In the genomic region with DNA sequence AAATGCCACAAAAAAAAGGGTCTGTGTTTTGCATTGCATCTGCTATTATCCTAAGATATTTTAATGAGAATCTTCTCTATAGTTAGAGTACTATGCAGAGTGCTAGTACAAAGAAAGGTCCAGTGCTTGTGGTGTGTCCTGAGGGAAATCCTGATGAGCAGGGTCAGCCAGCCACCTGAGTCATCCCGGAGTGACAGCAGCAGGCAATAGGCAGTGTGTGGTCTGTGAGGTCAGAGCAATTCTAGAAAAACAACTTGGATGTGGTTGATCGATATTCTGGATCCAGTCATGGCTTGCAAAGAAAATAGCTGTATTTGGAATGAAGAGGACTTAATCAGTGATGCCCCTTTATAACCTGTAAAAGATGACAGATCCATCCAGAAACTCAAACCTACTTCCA, we compare ENCODE assay signal across 18 cellular contexts.
DNase-seq lines count a peak whose midpoint lies in the region; ATAC-seq and TF ChIP-seq lines count a peak whose summit lies in the region.
"Had no signal": no experiment of that assay in that cellular context is flagged by ENCODE, and none has a peak within 500 bp of the region (broad histone marks: within the 10 kb centered on the region; RNA-seq: fewer than 3 reads in every experiment).

No MANE protein-coding gene starts in this region.

- no peaks in the 10 kb centered on the region for H3K27me3 ChIP-seq in Caco-2 (replicated peaks; ENCODE audit: control insufficient read depth, insufficient read depth, low read length)

- ATAC-seq in GM19035 (IDR thresholded peaks at IDR 0.05; ENCODE audit: unreplicated experiment) (no peak), HG02610 (IDR thresholded peaks at IDR 0.05; ENCODE audit: unreplicated experiment) (no peak), HG03159 (IDR thresholded peaks at IDR 0.05; ENCODE audit: unreplicated experiment) (no peak)
- ATAC-seq: activated T-helper 17 cell treated with anti-CD3 and anti-CD28 coated beads, Interleukin-2, amount 50 U/mL, for 72 hours had no signal

- intact Hi-C loops in Caco-2 (cut with micrococcal nuclease; ENCODE audit: unreplicated experiment), result loop anchor here (5.0 kb wide), 2 partner anchors 41 to 116 kb away; no protein-coding TSS in a partner anchor

- H3K9me3 Mint-ChIP-seq in Caco-2 (ENCODE audit: unreplicated experiment), result no peaks in the 10 kb centered on the region
- H3K9me3 Mint-ChIP-seq: activated B cell treated with CpG ODN at 0.5 μM for 24 hours; activated T-helper 17 cell treated with anti-CD3 and anti-CD28 coated beads, Interleukin-2, amount 50 U/mL, for 72 hours; H9; neural crest cell had no signal

- H3K9me3 ChIP-seq in Caco-2, result no peaks in the 10 kb centered on the region

- DNase-seq in Caco-2, result peak; percentile 30 to 62
- peak; percentile 34 for DNase-seq in HT1080 (ENCODE audit: low read depth)
- peak; percentile 44 for DNase-seq in astrocyte of the hippocampus (ENCODE audit: low read depth, low spot score)
- DNase-seq in left kidney (ENCODE audit: low read depth, low spot score), result peak; percentile 13
- DNase-seq in NCI-H345 (lab: John Stamatoyannopoulos, UW), result no peak
- DNase-seq: activated B cell treated with CpG ODN at 0.5 μM for 24 hours; activated CD8-positive, alpha-beta memory T cell treated with anti-CD3 and anti-CD28 coated beads for 24 hours; amniotic stem cell; GF-D8; H9; mesendoderm; NCI-H2107; RPMI8226 had no signal

- no peaks in the 10 kb centered on the region for H3K4me1 Mint-ChIP-seq in Caco-2 (ENCODE audit: low read depth, unreplicated experiment)
- H3K4me1 Mint-ChIP-seq: activated B cell treated with CpG ODN at 0.5 μM for 24 hours; activated T-helper 17 cell treated with anti-CD3 and anti-CD28 coated beads, Interleukin-2, amount 50 U/mL, for 72 hours had no signal

- POLR2A ChIA-PET in Caco-2 (lab: Charles Lee), result no interaction called here

- TF ChIP-seq CTCF in Caco-2 (IDR thresholded peaks at IDR 0.05; ENCODE audit: insufficient read depth in 1 of 2, low read depth in 1 of 2, low read length in 1 of 2, severe bottlenecking in 1 of 2, unreplicated experiment in 1 of 2), result no peak

- H3K4me1 ChIP-seq in Caco-2, result peaks cover 19% of the 10 kb centered on the region

- H3K36me3 ChIP-seq in Caco-2 (ENCODE audit: control insufficient read depth, insufficient read depth, low read length), result no peaks in the 10 kb centered on the region

- H3K36me3 Mint-ChIP-seq in Caco-2 (ENCODE audit: insufficient read depth, unreplicated experiment), result no peaks in the 10 kb centered on the region

- H3K27me3 Mint-ChIP-seq in Caco-2 (ENCODE audit: insufficient read depth, unreplicated experiment), result no peaks in the 10 kb centered on the region
- H3K27me3 Mint-ChIP-seq: activated B cell treated with CpG ODN at 0.5 μM for 24 hours; activated T-helper 17 cell treated with anti-CD3 and anti-CD28 coated beads, Interleukin-2, amount 50 U/mL, for 72 hours had no signal

- H3K4me3 Mint-ChIP-seq in Caco-2 (ENCODE audit: unreplicated experiment), result no peak overlapping the region
- H3K4me3 Mint-ChIP-seq: activated B cell treated with CpG ODN at 0.5 μM for 24 hours; activated T-helper 17 cell treated with anti-CD3 and anti-CD28 coated beads, Interleukin-2, amount 50 U/mL, for 72 hours; H9; neural crest cell had no signal

- BruUV-seq in Caco-2 (replicated peaks; lab: Mats Ljungman, UMichigan), result no TSS peak

- no peak overlapping the region for H3K4me3 ChIP-seq in Caco-2 (ENCODE audit: low read depth, low read length)

- CTCF ChIA-PET in Caco-2 (lab: Charles Lee), result no interaction called here

- no peak overlapping the region for H3K27ac Mint-ChIP-seq in Caco-2 (ENCODE audit: unreplicated experiment)
- H3K27ac Mint-ChIP-seq: activated B cell treated with CpG ODN at 0.5 μM for 24 hours; activated T-helper 17 cell treated with anti-CD3 and anti-CD28 coated beads, Interleukin-2, amount 50 U/mL, for 72 hours; H9 had no signal
